ENCODE assay signal across 8 cellular contexts in genomic region chr15:74950078-74951000, GRCh38. TPM values are rescaled to one million over a fixed set of nuclear protein-coding genes. Genes with fewer than 3 reads are reported as not detected.
DNase-seq lines count a peak whose midpoint lies in the region; ATAC-seq, FAIRE-seq and TF ChIP-seq lines count a peak whose summit lies in the region.

No MANE protein-coding gene starts in this region.

- H3K4me3 ChIP-seq in AG04449 (ENCODE audit: low read depth, low read length) (no peak overlapping the region), choroid plexus epithelial cell (ENCODE audit: low read depth, low read length) (no peak overlapping the region), lower leg skin (ENCODE audit: low read depth, poor library complexity, severe bottlenecking) (no peak overlapping the region)

- no peak overlapping the region for H3K4me3 Mint-ChIP-seq in activated CD4-positive, alpha-beta T cell treated with anti-CD3 and anti-CD28 coated beads for 36 hours

- TF ChIP-seq POLR2A in lower leg skin (IDR thresholded peaks at IDR 0.05) = no peak

- CTCF ChIA-PET in AG04449 (lab: Yijun Ruan, JAX) = interaction anchor here (0.5 to 24.4 kb wide), 32 partner anchors 10 to 577 kb away, joined by 3 to 644 read pairs (median 4); partner anchors contain the start of genes COX5A, CSK and ULK3
- CTCF ChIA-PET in activated CD4-positive, alpha-beta T cell treated with anti-CD3 and anti-CD28 coated beads for 36 hours (lab: Charles Lee) = interaction anchor here (0.5 to 4.0 kb wide), 30 partner anchors 9 to 537 kb away, joined by 3 to 40 read pairs (median 4); partner anchors contain the start of genes COX5A, FAM219B and SCAMP5

- no peaks in the 10 kb centered on the region for H3K36me3 Mint-ChIP-seq in activated CD4-positive, alpha-beta T cell treated with anti-CD3 and anti-CD28 coated beads for 36 hours (ENCODE audit: low read depth)

- TF ChIP-seq CTCF in AG04449 (IDR thresholded peaks at IDR 0.05; ENCODE audit: insufficient read depth, low read length, missing control alignments) = peak; percentile 93
- peak; percentile 98 for TF ChIP-seq CTCF in choroid plexus epithelial cell (conservative IDR thresholded peaks at IDR 0.05; ENCODE audit: low read depth, low read length)
- peak in 2 of 3 donors; percentile 69 to 99 for TF ChIP-seq CTCF in lower leg skin (IDR thresholded peaks at IDR 0.05)

- peaks cover 7% of the 10 kb centered on the region for H3K4me1 Mint-ChIP-seq in activated CD4-positive, alpha-beta T cell treated with anti-CD3 and anti-CD28 coated beads for 36 hours

- DNase-seq in AG04449 (ENCODE audit: low read depth, low spot score) = no peak
- DNase-seq in GM19239 (ENCODE audit: insufficient read length, low spot score) = no peak
- peak; percentile 38 for DNase-seq in NCI-H446 treated with DMSO at 0.1 percent for 48 hours (lab: John Stamatoyannopoulos, UW)
- peak; percentile 87 for DNase-seq in activated CD4-positive, alpha-beta T cell treated with anti-CD3 and anti-CD28 coated beads for 36 hours
- DNase-seq in choroid plexus epithelial cell (ENCODE audit: low read depth) = peak; percentile 83
- DNase-seq in lower leg skin (ENCODE audit: low spot score in 2 of 2) = peak; percentile 82 to 94
- peak; percentile 43 for DNase-seq in stimulated activated CD8-positive, alpha-beta memory T cell treated with anti-CD3 and anti-CD28 coated beads, Interleukin-12 subunit alpha, Interleukin-12 subunit beta, amount 100 ng/mL, for 4 hours (ENCODE audit: low read depth)

- H3K27ac Mint-ChIP-seq in activated CD4-positive, alpha-beta T cell treated with anti-CD3 and anti-CD28 coated beads for 36 hours = no peak overlapping the region

- 48 to 57% methylated on average over 9 of the region's 9 CpGs for WGBS in lower leg skin, 2 donors

- peak; percentile 87 for ATAC-seq in activated CD4-positive, alpha-beta T cell treated with anti-CD3 and anti-CD28 coated beads for 36 hours
- ATAC-seq in GM19397 (IDR thresholded peaks at IDR 0.05; ENCODE audit: unreplicated experiment) = no peak

- H3K9me3 Mint-ChIP-seq in activated CD4-positive, alpha-beta T cell treated with anti-CD3 and anti-CD28 coated beads for 36 hours (ENCODE audit: low read depth) = no peaks in the 10 kb centered on the region

- FAIRE-seq in GM19239 (lab: Jason Lieb, UNC) = peak; percentile 86

- H3K27me3 Mint-ChIP-seq in activated CD4-positive, alpha-beta T cell treated with anti-CD3 and anti-CD28 coated beads for 36 hours = no peaks in the 10 kb centered on the region

- POLR2A ChIA-PET in AG04449 (lab: Yijun Ruan, JAX) = interaction anchor here (0.6 to 0.9 kb wide), 2 partner anchors 12 to 178 kb away, joined by 3 to 4 read pairs; partner anchors contain the start of gene COX5A
- POLR2A ChIA-PET in activated CD4-positive, alpha-beta T cell treated with anti-CD3 and anti-CD28 coated beads for 36 hours (lab: Charles Lee) = no interaction called here

- intact Hi-C loops in activated CD4-positive, alpha-beta T cell treated with anti-CD3 and anti-CD28 coated beads for 36 hours (cut with DNase I, micrococcal nuclease) = loop anchor here (1.0 to 10.0 kb wide), 5 partner anchors 49 to 578 kb away; no protein-coding TSS in a partner anchor
- intact Hi-C loops in lower leg skin (cut with DNase I; ENCODE audit: low total_unique reads) = loop anchor here (5.0 kb wide), 1 partner anchor 168 kb away; the partner anchor contains the start of gene CSK

RNA-seq across cellular contexts. Expression of gene RPP25, which starts 6.2 kb away (rescaled TPM):
- total RNA-seq in activated CD4-positive, alpha-beta T cell treated with anti-CD3 and anti-CD28 coated beads for 36 hours = 1 to 10 TPM; 5.4 to 6.2 TPM
- total RNA-seq in lower leg skin = 10 to 100 TPM in 1 of 4 donors, 1 to 10 TPM in 3; 5.4 to 10.6 (median 8.4) TPM

RNA-seq across cellular contexts. Expression of gene COX5A, which starts 12.5 kb away (rescaled TPM):
- 100 to 1,000 TPM; 313 to 319 TPM for total RNA-seq in activated CD4-positive, alpha-beta T cell treated with anti-CD3 and anti-CD28 coated beads for 36 hours
- 100 to 1,000 TPM; 109 to 175 (median 137) TPM for total RNA-seq in lower leg skin

RNA-seq across cellular contexts. Expression of gene FAM219B, which starts 43.7 kb away (rescaled TPM):
- 10 to 100 TPM; 39.3 to 49.7 TPM for total RNA-seq in activated CD4-positive, alpha-beta T cell treated with anti-CD3 and anti-CD28 coated beads for 36 hours
- 10 to 100 TPM; 60.3 to 72.6 (median 67.5) TPM for total RNA-seq in lower leg skin

RNA-seq across cellular contexts. Expression of gene SCAMP5, which starts 45.0 kb away (rescaled TPM):
- total RNA-seq in activated CD4-positive, alpha-beta T cell treated with anti-CD3 and anti-CD28 coated beads for 36 hours = 1 to 10 TPM; 3.9 to 4.5 TPM
- 1 to 10 TPM in 3 of 4 donors, under 1 TPM in 1; 0.46 to 5.4 (median 1.2) TPM for total RNA-seq in lower leg skin

Comparison
In these comparisons a context has a peak if more than half of its experiments do, and no peak if none do; other contexts are left out.
1. DNase-seq: peak in NCI-H446 treated with DMSO at 0.1 percent for 48 hours (single experiment), activated CD4-positive, alpha-beta T cell treated with anti-CD3 and anti-CD28 coated beads for 36 hours (single experiment), choroid plexus epithelial cell (single experiment), lower leg skin (2 of 2) and stimulated activated CD8-positive, alpha-beta memory T cell treated with anti-CD3 and anti-CD28 coated beads, Interleukin-12 subunit alpha, Interleukin-12 subunit beta, amount 100 ng/mL, for 4 hours (single experiment); none in AG04449 (single experiment) and GM19239 (single experiment).
2. Peak in every context shown above with its lines, with median percentiles within 50 percentile points of each other: CTCF ChIP-seq.